In the genomic region with DNA sequence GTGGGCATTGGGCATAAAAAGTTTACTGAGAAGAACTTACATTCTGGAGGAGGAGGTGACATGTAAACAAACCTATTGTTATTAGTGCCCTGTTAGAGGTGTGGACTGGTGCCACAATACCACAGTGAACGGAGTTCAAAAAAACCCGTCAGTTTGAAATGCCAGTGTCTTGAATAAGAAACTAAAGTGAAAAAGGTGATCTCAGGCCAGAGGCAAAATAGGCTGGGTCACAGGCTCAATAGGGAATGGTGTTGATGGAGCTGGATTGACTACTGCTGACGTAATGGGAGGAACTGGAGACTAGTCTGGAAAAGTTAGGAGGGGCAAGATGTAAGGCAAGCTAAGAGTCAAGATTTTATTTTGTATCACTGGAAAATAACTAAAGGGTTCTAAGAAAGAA, we compare ENCODE assay signal across 20 cellular contexts. TPM values are rescaled to one million over a fixed set of nuclear protein-coding genes. Genes with fewer than 3 reads are reported as not detected.
DNase-seq lines count a peak whose midpoint lies in the region; ATAC-seq, FAIRE-seq and TF ChIP-seq lines count a peak whose summit lies in the region.
"Had no signal": no experiment of that assay in that cellular context is flagged by ENCODE, and none has a peak within 500 bp of the region (broad histone marks: within the 10 kb centered on the region; RNA-seq: fewer than 3 reads in every experiment).

No MANE protein-coding gene starts in this region.

- no peak overlapping the region for H3K4me3 Mint-ChIP-seq in MCF 10A (ENCODE audit: unreplicated experiment)
- H3K4me3 Mint-ChIP-seq in immature natural killer cell: peak overlapping the region in 3 of 5 donors; percentile 7 to 15 (median 7)
- H3K4me3 Mint-ChIP-seq in stimulated activated effector memory CD8-positive, alpha-beta T cell treated with anti-CD3 and anti-CD28 coated beads, Interleukin-12 subunit alpha, Interleukin-12 subunit beta, amount 100 ng/mL, for 72 hours: no peak overlapping the region

- H4K20me1 ChIP-seq in mammary epithelial cell (ENCODE audit: insufficient read depth, low read length) (no peaks in the 10 kb centered on the region), PC-9 (ENCODE audit: insufficient read depth) (no peaks in the 10 kb centered on the region), HepG2 (ENCODE audit: insufficient read depth, low read length) (no peaks in the 10 kb centered on the region)

- WGBS in mammary epithelial cell (ENCODE audit: low coverage, missing lambda C conversion rate): 96% methylated on average over 3 of the region's 3 CpGs
- WGBS in HepG2 (ENCODE audit: low lambda C conversion rate): 97% methylated on average over 3 of the region's 3 CpGs

- no peaks in the 10 kb centered on the region for H3K9me3 Mint-ChIP-seq in MCF 10A (ENCODE audit: unreplicated experiment)
- H3K9me3 Mint-ChIP-seq in immature natural killer cell: peaks cover 0 to 2% (median 0%) of the 10 kb centered on the region in 6 donors
- no peaks in the 10 kb centered on the region for H3K9me3 Mint-ChIP-seq in stimulated activated effector memory CD8-positive, alpha-beta T cell treated with anti-CD3 and anti-CD28 coated beads, Interleukin-12 subunit alpha, Interleukin-12 subunit beta, amount 100 ng/mL, for 72 hours
- H3K9me3 Mint-ChIP-seq in activated naive CD4-positive, alpha-beta T cell treated with anti-CD3 and anti-CD28 coated beads, Interleukin-2, amount 50 U/mL, for 72 hours: no peaks in the 10 kb centered on the region
- H3K9me3 Mint-ChIP-seq: activated T-helper 1 cell treated with anti-CD3 and anti-CD28 coated beads, Interleukin-12 subunit alpha, Interleukin-12 subunit beta, Interleukin-2, Interleukin-4 antibody, amounts not matched to agents 30 ng/mL and 10 ng/mL and 1 ng/mL, durations not matched to agents 14 hours and 24 hours and 36 hours; natural killer cell; stimulated activated naive B cell treated with anti-CD40 and anti-IgM and Interleukin-4, amounts not matched to agents 10 μg/mL and 1 μg/mL and 100 μg/mL, for 72 hours had no signal

- H3K36me3 ChIP-seq in mammary epithelial cell (ENCODE audit: insufficient read depth, low read length) (peaks cover 14% of the 10 kb centered on the region), PC-9 (ENCODE audit: low read depth) (peaks cover 11% of the 10 kb centered on the region; the same call in 1 of the 2 replicates), HepG2 (replicated peaks in 1 of 2; ENCODE audit: control insufficient read depth in 1 of 2, insufficient read depth in 2 of 2, low read length in 2 of 2) (no peaks in the 10 kb centered on the region)
- H3K36me3 ChIP-seq: heart right ventricle, right atrium auricular region had no signal

- H3K27ac Mint-ChIP-seq in MCF 10A (ENCODE audit: low read depth, unreplicated experiment) (no peak overlapping the region), immature natural killer cell (no peak overlapping the region)
- H3K27ac Mint-ChIP-seq in stimulated activated effector memory CD8-positive, alpha-beta T cell treated with anti-CD3 and anti-CD28 coated beads, Interleukin-12 subunit alpha, Interleukin-12 subunit beta, amount 100 ng/mL, for 72 hours: no peak overlapping the region
- H3K27ac Mint-ChIP-seq in activated naive CD4-positive, alpha-beta T cell treated with anti-CD3 and anti-CD28 coated beads, Interleukin-2, amount 50 U/mL, for 72 hours: no peak overlapping the region
- H3K27ac Mint-ChIP-seq: activated T-helper 1 cell treated with anti-CD3 and anti-CD28 coated beads, Interleukin-12 subunit alpha, Interleukin-12 subunit beta, Interleukin-2, Interleukin-4 antibody, amounts not matched to agents 30 ng/mL and 10 ng/mL and 1 ng/mL, durations not matched to agents 14 hours and 24 hours and 36 hours; stimulated activated naive B cell treated with anti-CD40 and anti-IgM and Interleukin-4, amounts not matched to agents 10 μg/mL and 1 μg/mL and 100 μg/mL, for 72 hours had no signal

- CTCF ChIA-PET in mammary epithelial cell (lab: Charles Lee; ENCODE audit: low non-redundant PET) (no interaction called here), MCF 10A (lab: Yijun Ruan, JAX) (interaction anchor here (0.6 to 2.0 kb wide), 3 partner anchors 18 to 1099 kb away, joined by 3 to 5 read pairs (median 4); no protein-coding TSS in a partner anchor), PC-9 (lab: Charles Lee) (interaction anchor here (0.6 to 0.8 kb wide), 2 partner anchors 17 to 20 kb away, joined by 3 to 4 read pairs; no protein-coding TSS in a partner anchor), HepG2 (lab: Yijun Ruan, JAX; ENCODE audit: low intra/inter-chr PET ratio, low total read pairs) (no interaction called here)

- no peak for FAIRE-seq in HepG2 (lab: Jason Lieb, UNC)
- FAIRE-seq: A204.1 had no signal

- H3F3A ChIP-seq in PC-9 (ENCODE audit: insufficient read depth, low read depth): peaks cover 12% of the 10 kb centered on the region

- H3K4me1 ChIP-seq in mammary epithelial cell (ENCODE audit: insufficient read depth, low read length) (peaks cover 22% of the 10 kb centered on the region), PC-9 (replicated peaks; ENCODE audit: insufficient read depth) (peaks cover 33% of the 10 kb centered on the region), HepG2 (ENCODE audit: insufficient read depth, low read length) (peaks cover 26% of the 10 kb centered on the region)

- no peak overlapping the region for H3K9ac ChIP-seq in mammary epithelial cell (ENCODE audit: insufficient read depth, low read length)
- H3K9ac ChIP-seq in HepG2 (ENCODE audit: insufficient read depth, low read depth, low read length): no peak overlapping the region

- H3K4me3 ChIP-seq in mammary epithelial cell (replicated peaks in 1 of 3; ENCODE audit: insufficient read depth in 1 of 3, low read depth in 2 of 3, low read length in 3 of 3) (no peak overlapping the region), PC-9 (peak overlapping the region; percentile 89; the same call in 1 of the 2 replicates), HepG2 (replicated peaks in 1 of 3; ENCODE audit: insufficient read depth in 1 of 3, low read depth in 2 of 3, low read length in 3 of 3) (no peak overlapping the region)

- no peak for ATAC-seq in HepG2
- no peak for ATAC-seq in stimulated activated effector memory CD8-positive, alpha-beta T cell treated with anti-CD3 and anti-CD28 coated beads, Interleukin-12 subunit alpha, Interleukin-12 subunit beta, amount 100 ng/mL, for 72 hours
- no peak for ATAC-seq in activated naive CD4-positive, alpha-beta T cell treated with anti-CD3 and anti-CD28 coated beads, Interleukin-2, amount 50 U/mL, for 72 hours
- ATAC-seq: natural killer cell; stimulated activated naive B cell treated with anti-CD40 and anti-IgM and Interleukin-4, amounts not matched to agents 10 μg/mL and 1 μg/mL and 100 μg/mL, for 72 hours; T-helper 17 cell had no signal

- H3K4me1 Mint-ChIP-seq in MCF 10A (ENCODE audit: insufficient read depth, unreplicated experiment): peaks cover 19% of the 10 kb centered on the region
- H3K4me1 Mint-ChIP-seq in immature natural killer cell: peaks cover 17 to 18% of the 10 kb centered on the region in 2 donors
- H3K4me1 Mint-ChIP-seq in stimulated activated effector memory CD8-positive, alpha-beta T cell treated with anti-CD3 and anti-CD28 coated beads, Interleukin-12 subunit alpha, Interleukin-12 subunit beta, amount 100 ng/mL, for 72 hours: peaks cover 13% of the 10 kb centered on the region

- H3K27ac ChIP-seq in mammary epithelial cell (ENCODE audit: insufficient read depth, low read depth, low read length) (no peak overlapping the region), PC-9 (no peak overlapping the region), HepG2 (ENCODE audit: extremely low read length, insufficient read depth, low read length) (no peak overlapping the region)

- H2AFZ ChIP-seq in mammary epithelial cell (ENCODE audit: low read depth, low read length): no peak overlapping the region
- no peak overlapping the region for H2AFZ ChIP-seq in PC-9
- no peak overlapping the region for H2AFZ ChIP-seq in HepG2 (ENCODE audit: low read length)

- TF ChIP-seq CTCF in mammary epithelial cell (conservative IDR thresholded peaks at IDR 0.05 in 1 of 2, IDR thresholded peaks at IDR 0.05 in 1 of 2; ENCODE audit: extremely low read depth in 1 of 2, insufficient read depth in 1 of 2, low read depth in 1 of 2, low read length in 2 of 2) (no peak), MCF 10A (IDR thresholded peaks at IDR 0.05; ENCODE audit: unreplicated experiment) (no peak), PC-9 (conservative IDR thresholded peaks at IDR 0.05) (no peak), HepG2 (CRISPR knock-in tag; IDR thresholded peaks at IDR 0.05) (no peak)

- H3K4me2 ChIP-seq in mammary epithelial cell (ENCODE audit: insufficient read depth, low read depth, low read length) (peak overlapping the region; percentile 92), PC-9 (peak overlapping the region; percentile 80), HepG2 (ENCODE audit: low read depth, low read length) (no peak overlapping the region)

- H3K36me3 Mint-ChIP-seq in MCF 10A (ENCODE audit: insufficient read depth, unreplicated experiment) (peaks cover 12% of the 10 kb centered on the region), immature natural killer cell (no peaks in the 10 kb centered on the region)
- no peaks in the 10 kb centered on the region for H3K36me3 Mint-ChIP-seq in stimulated activated effector memory CD8-positive, alpha-beta T cell treated with anti-CD3 and anti-CD28 coated beads, Interleukin-12 subunit alpha, Interleukin-12 subunit beta, amount 100 ng/mL, for 72 hours
- H3K36me3 Mint-ChIP-seq in activated naive CD4-positive, alpha-beta T cell treated with anti-CD3 and anti-CD28 coated beads, Interleukin-2, amount 50 U/mL, for 72 hours: no peaks in the 10 kb centered on the region
- H3K36me3 Mint-ChIP-seq: natural killer cell; stimulated activated naive B cell treated with anti-CD40 and anti-IgM and Interleukin-4, amounts not matched to agents 10 μg/mL and 1 μg/mL and 100 μg/mL, for 72 hours had no signal

- no peaks in the 10 kb centered on the region; the same call in 1 of the 2 replicates for H3K9me2 ChIP-seq in PC-9 (ENCODE audit: insufficient read depth)

- TF ChIP-seq POLR2A in HepG2 (IDR thresholded peaks at IDR 0.05; ENCODE audit: insufficient read depth in 1 of 2, low read depth in 2 of 2, low read length in 2 of 2): no peak

- no peak for TF ChIP-seq RAD21 in HepG2 (CRISPR knock-in tag; IDR thresholded peaks at IDR 0.05)

- dilution Hi-C loops in mammary epithelial cell (cut with HindIII; ENCODE audit: low sequenced_read_pairs): no loop called here

- no peak for TF ChIP-seq EP300 in HepG2 (IDR thresholded peaks at IDR 0.05; ENCODE audit: low read depth in 2 of 2, low read length in 2 of 2)
- no peak for TF ChIP-seq EP300 in HepG2 (CRISPR knock-in tag; IDR thresholded peaks at IDR 0.05; ENCODE audit: borderline replicate concordance)

- intact Hi-C loops in mammary epithelial cell (cut with micrococcal nuclease) (loop anchor here (5.0 kb wide), 1 partner anchor 86 kb away; no protein-coding TSS in a partner anchor), MCF 10A (cut with micrococcal nuclease) (loop anchor here (5.0 kb wide), 1 partner anchor 86 kb away; no protein-coding TSS in a partner anchor), PC-9 (cut with micrococcal nuclease; ENCODE audit: unreplicated experiment) (loop anchor here (5.0 kb wide), 3 partner anchors 311 to 931 kb away; partner anchors contain the start of genes CPOX and RIOX2), HepG2 (cut with micrococcal nuclease; ENCODE audit: unreplicated experiment) (loop anchor here (5.0 kb wide), 3 partner anchors 74 to 311 kb away; partner anchors contain the start of gene CPOX)

- POLR2A ChIA-PET in MCF 10A (lab: Yijun Ruan, JAX) (interaction anchor here (0.7 to 11.8 kb wide), 9 partner anchors 9 to 86 kb away, joined by 3 to 278 read pairs (median 14); no protein-coding TSS in a partner anchor), PC-9 (lab: Charles Lee; ENCODE audit: unreplicated experiment) (interaction anchor here (0.6 kb wide), 2 partner anchors 10 to 13 kb away, joined by 3 to 5 read pairs; no protein-coding TSS in a partner anchor), HepG2 (lab: Yijun Ruan, JAX) (no interaction called here)

- no TSS peak for BruUV-seq in mammary epithelial cell (replicated peaks; lab: Mats Ljungman, UMichigan)
- BruUV-seq in MCF 10A (replicated peaks; lab: Mats Ljungman, UMichigan): no TSS peak
- no TSS peak for BruUV-seq in PC-9 (replicated peaks; lab: Mats Ljungman, UMichigan)
- no TSS peak for BruUV-seq in HepG2 (replicated peaks; lab: Mats Ljungman, UMichigan)

- DNase-seq in mammary epithelial cell (no peak), MCF 10A (ENCODE audit: unreplicated experiment) (no peak), PC-9 (peak in 1 of 2 experiments; percentile 24), immature natural killer cell (no peak), HepG2 (ENCODE audit: low spot score) (no peak), SHP77 treated with DMSO at 0.1 percent for 48 hours (lab: John Stamatoyannopoulos, UW) (no peak)
- no peak for DNase-seq in stimulated activated effector memory CD8-positive, alpha-beta T cell treated with anti-CD3 and anti-CD28 coated beads, Interleukin-12 subunit alpha, Interleukin-12 subunit beta, amount 100 ng/mL, for 72 hours (ENCODE audit: low spot score in 2 of 2)
- DNase-seq in activated naive CD4-positive, alpha-beta T cell treated with anti-CD3 and anti-CD28 coated beads, Interleukin-2, amount 50 U/mL, for 72 hours (ENCODE audit: low spot score in 2 of 2): no peak
- DNase-seq: caudate nucleus; heart right ventricle; islet precursor cell; natural killer cell; NCI-H1048; NCI-H2081 treated with DMSO at 0.1 percent for 48 hours; SHP77; stimulated activated naive B cell treated with anti-CD40 and anti-IgM and Interleukin-4, amounts not matched to agents 10 μg/mL and 1 μg/mL and 100 μg/mL, for 72 hours; T-helper 17 cell had no signal

- in situ Hi-C loops in mammary epithelial cell (cut with MboI; ENCODE audit: low sequenced_read_pairs in 2 of 2) (loop anchor here (5.0 to 10.0 kb wide), 2 partner anchors 72 to 79 kb away; no protein-coding TSS in a partner anchor), HepG2 (cut with HindIII; ENCODE audit: extremely low pct_ligation_motif_present, low pct_unique_long_range_greater_than_20kb) (no loop called here)

- H3K9me3 ChIP-seq in mammary epithelial cell (replicated peaks; ENCODE audit: insufficient read depth, low read length): no peaks in the 10 kb centered on the region
- peaks cover 18% of the 10 kb centered on the region for H3K9me3 ChIP-seq in PC-9 (ENCODE audit: insufficient read depth, low read depth)
- H3K9me3 ChIP-seq in HepG2 (ENCODE audit: low read length): no peaks in the 10 kb centered on the region
- H3K9me3 ChIP-seq: right atrium auricular region had no signal

- H3K27me3 ChIP-seq in mammary epithelial cell (ENCODE audit: insufficient read depth, low read length): no peaks in the 10 kb centered on the region
- no peaks in the 10 kb centered on the region for H3K27me3 ChIP-seq in PC-9 (ENCODE audit: insufficient read depth, low read depth)
- H3K27me3 ChIP-seq in HepG2 (ENCODE audit: control insufficient read depth in 1 of 2, insufficient read depth in 2 of 2, low read length in 2 of 2): no peaks in the 10 kb centered on the region; a peak in 1 of 5 replicates
- H3K27me3 ChIP-seq: right atrium auricular region had no signal

- H3K27me3 Mint-ChIP-seq in MCF 10A (ENCODE audit: insufficient read depth, unreplicated experiment) (no peaks in the 10 kb centered on the region), immature natural killer cell (ENCODE audit: low read depth in 3 of 3) (peaks cover 4 to 5% (median 4%) of the 10 kb centered on the region in 3 donors)

- H3K79me2 ChIP-seq in mammary epithelial cell (ENCODE audit: insufficient read depth, low read length) (peaks cover 49% of the 10 kb centered on the region), PC-9 (ENCODE audit: low read depth) (peaks cover 37% of the 10 kb centered on the region), HepG2 (ENCODE audit: insufficient read depth, low read length) (peaks cover 20% of the 10 kb centered on the region)

RNA-seq across cellular contexts. Expression of gene DCBLD2, which starts 1.6 kb away (rescaled TPM):
- 100 to 1,000 TPM; 310 to 337 TPM for total RNA-seq in mammary epithelial cell
- 355 TPM for polyA plus RNA-seq in mammary epithelial cell
- 433 TPM for polyA minus RNA-seq in mammary epithelial cell
- 161 and 206 TPM in 2 replicates for total RNA-seq in MCF 10A (2022)
- 83.1 and 112 TPM in 2 replicates for total RNA-seq in PC-9 (2021)
- polyA plus RNA-seq in immature natural killer cell: 1 to 10 TPM in 1 of 3 donors, under 1 TPM in 1, not detected in 1; 0.04 to 1.0 TPM
- 40.2 and 56.9 TPM in 2 replicates for total RNA-seq in HepG2 (2016; rRNA removed; fragmentation: Illumina TruSeq; extraction: Trizol)
- total RNA-seq in HepG2 (2016; cell fraction: cytosol; rRNA removed; fragmentation: Illumina TruSeq; extraction: Trizol; ENCODE audit: low read depth): 6.6 and 8.2 TPM in 2 replicates
- 39.3 and 56.3 TPM in 2 replicates for total RNA-seq in HepG2 (2016; cell fraction: insoluble cytoplasmic fraction; rRNA removed; fragmentation: Illumina TruSeq; extraction: Trizol)
- 15.9 and 17.6 TPM in 2 replicates for total RNA-seq in HepG2 (2016; cell fraction: membrane; rRNA removed; fragmentation: Illumina TruSeq; extraction: Trizol)
- 71.1 and 78.4 TPM in 2 replicates for total RNA-seq in HepG2 (2016; cell fraction: nucleus; rRNA removed; fragmentation: Illumina TruSeq; extraction: Trizol)
- polyA plus RNA-seq in HepG2 (2011; rRNA removed): 34.1 and 43.8 TPM in 2 replicates
- polyA plus RNA-seq in HepG2 (2011; cell fraction: cytosol; rRNA removed): 19.5 and 27.6 TPM in 2 replicates
- 20.0 and 22.5 TPM in 2 replicates for polyA plus RNA-seq in HepG2 (2011; cell fraction: nucleus; rRNA removed)
- polyA plus RNA-seq in HepG2 (2012): 14.2 and 14.4 TPM in 2 replicates
- 2.0 and 2.9 TPM in 2 replicates for polyA plus RNA-seq in HepG2 (2016; cell fraction: cytosol; fragmentation: Illumina TruSeq; extraction: Trizol; ENCODE audit: low read depth)
- polyA plus RNA-seq in HepG2 (2016; cell fraction: insoluble cytoplasmic fraction; fragmentation: Illumina TruSeq; extraction: Trizol; ENCODE audit: low read depth): 24.9 and 27.4 TPM in 2 replicates
- 6.4 and 6.6 TPM in 2 replicates for polyA plus RNA-seq in HepG2 (2016; cell fraction: membrane; fragmentation: Illumina TruSeq; extraction: Trizol; ENCODE audit: low read depth)
- 59.1 and 68.7 TPM in 2 replicates for polyA plus RNA-seq in HepG2 (2016; cell fraction: nucleus; fragmentation: Illumina TruSeq; extraction: Trizol; ENCODE audit: insufficient read depth, low read depth)
- polyA minus RNA-seq in HepG2 (2011; rRNA and poly(A)+ RNA removed; ENCODE audit: low replicate concordance): 21.4 and 70.2 TPM in 2 replicates
- polyA minus RNA-seq in HepG2 (2011; cell fraction: cytosol; rRNA and poly(A)+ RNA removed): 59.9 and 78.1 TPM in 2 replicates
- 98.8 and 104 TPM in 2 replicates for polyA minus RNA-seq in HepG2 (2011; cell fraction: nucleus; rRNA and poly(A)+ RNA removed)
- total RNA-seq in activated naive CD4-positive, alpha-beta T cell treated with anti-CD3 and anti-CD28 coated beads, Interleukin-2, amount 50 U/mL, for 72 hours: 1 to 10 TPM; 2.8 to 3.2 TPM

Comparison
In these comparisons a context has a peak if more than half of its experiments do, and no peak if none do; other contexts are left out.
1. CTCF ChIA-PET loops: an anchor here in MCF 10A (0.6 to 2.0 kb wide) and PC-9 (0.6 to 0.8 kb wide); none called in mammary epithelial cell and HepG2.
2. H3K4me3 Mint-ChIP-seq: peak in immature natural killer cell (3 of 5); none in MCF 10A (single experiment) and stimulated activated effector memory CD8-positive, alpha-beta T cell treated with anti-CD3 and anti-CD28 coated beads, Interleukin-12 subunit alpha, Interleukin-12 subunit beta, amount 100 ng/mL, for 72 hours (single experiment).